24 cellular contexts compared by ENCODE assay signal in the genomic region with DNA sequence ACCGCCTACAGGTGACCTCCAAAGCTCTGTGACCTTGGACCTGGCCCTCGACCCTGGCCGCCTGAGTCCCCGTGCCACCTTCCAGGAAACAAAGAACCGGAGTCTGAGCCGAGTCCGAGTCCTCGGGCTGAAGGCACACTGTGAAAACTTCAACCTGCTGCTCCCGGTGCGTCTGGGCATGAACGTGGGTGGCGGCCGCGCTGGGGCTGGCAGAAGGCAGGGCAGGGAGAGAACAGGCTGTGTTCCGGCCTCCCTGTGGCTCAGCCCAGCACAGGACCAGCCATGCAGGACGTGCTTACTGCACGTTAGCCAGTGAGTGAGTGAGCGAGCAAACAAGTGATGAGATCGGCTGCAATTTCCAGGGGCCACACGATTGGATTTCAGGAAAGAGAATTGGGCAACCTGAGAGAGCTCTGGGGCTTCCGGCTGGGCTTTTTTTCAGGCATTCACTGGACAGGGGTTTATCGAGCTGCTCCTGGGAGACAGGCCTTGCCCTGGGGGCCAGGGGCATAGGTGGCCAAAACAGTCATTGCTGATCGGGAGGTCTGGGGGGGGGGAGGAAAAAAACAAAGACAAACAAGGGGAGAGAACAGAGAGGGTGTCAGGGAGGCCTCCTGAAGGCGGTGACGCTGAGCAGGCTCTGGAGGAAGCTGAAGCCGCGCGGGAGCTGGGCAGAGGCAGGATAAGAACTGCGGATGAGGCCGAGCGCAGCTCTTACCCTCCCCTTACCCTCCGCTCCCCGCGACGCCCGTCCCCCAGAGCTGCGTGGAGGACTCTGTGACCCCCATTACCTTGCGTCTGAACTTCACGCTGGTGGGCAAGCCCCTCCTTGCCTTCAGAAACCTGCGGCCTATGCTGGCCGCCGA. TPM values are rescaled to one million over a fixed set of nuclear protein-coding genes. Genes with fewer than 3 reads are reported as not detected.
"Had no signal": no experiment of that assay in that cellular context is flagged by ENCODE, and none has a peak within 500 bp of the region (broad histone marks: within the 10 kb centered on the region; RNA-seq: fewer than 3 reads in every experiment).

No MANE protein-coding gene starts in this region.

- H3K27ac ChIP-seq: foreskin keratinocyte, right atrium auricular region, skin epidermis, tibial nerve, uterus had no signal

- H3K27me3 ChIP-seq: right atrium auricular region, tibial nerve, uterus had no signal

- H3K27ac Mint-ChIP-seq: activated naive CD8-positive, alpha-beta T cell treated with anti-CD3 and anti-CD28 coated beads for 36 hours; activated T-helper 1 cell treated with anti-CD3 and anti-CD28 coated beads, Interleukin-12 subunit alpha, Interleukin-12 subunit beta, Interleukin-2, Interleukin-4 antibody, amounts not matched to agents 30 ng/mL and 10 ng/mL and 1 ng/mL, durations not matched to agents 14 hours and 24 hours and 36 hours; brain; dendritic cell treated with granulocyte-macrophage colony-stimulating factor and Interleukin-4, amounts not matched to agents 40 ng/mL and 50 ng/mL, for 4 days; natural killer cell had no signal

- H3K27me3 Mint-ChIP-seq: activated naive CD8-positive, alpha-beta T cell treated with anti-CD3 and anti-CD28 coated beads for 36 hours; central memory CD8-positive, alpha-beta T cell; dendritic cell treated with granulocyte-macrophage colony-stimulating factor and Interleukin-4, amounts not matched to agents 40 ng/mL and 50 ng/mL, for 4 days had no signal

- H3K4me1 ChIP-seq: foreskin keratinocyte, right atrium auricular region, tibial nerve, uterus had no signal

- H3K9me3 ChIP-seq: uterus had no signal

- H3K36me3 ChIP-seq: right atrium auricular region, tibial nerve, uterus had no signal

- ATAC-seq: activated CD4-positive, CD25-positive, alpha-beta regulatory T cell treated with anti-CD3 and anti-CD28 coated beads, Interleukin-2, amount 50 U/mL, for 24 hours; foreskin keratinocyte; left ventricle myocardium superior; natural killer cell had no signal

- DNase-seq: activated CD4-positive, alpha-beta T cell treated with anti-CD3 and anti-CD28 coated beads, Interleukin-2, amount 50 U/mL, for 1 hour; activated naive CD8-positive, alpha-beta T cell treated with anti-CD3 and anti-CD28 coated beads for 36 hours; effector memory CD4-positive, alpha-beta T cell; foreskin keratinocyte; glutamatergic neuron; hypothalamus; left ventricle myocardium superior; mesendoderm; natural killer cell; occipital lobe; stimulated activated CD4-positive, alpha-beta T cell treated with anti-CD3 and anti-CD28 coated beads, Interleukin-4, amount 100 ng/mL, for 24 hours; stimulated activated naive CD4-positive, alpha-beta T cell treated with Interleukin-2 at 50 U/mL for 16 hours; substantia nigra; uterus had no signal

- H3K9me3 Mint-ChIP-seq: activated naive CD8-positive, alpha-beta T cell treated with anti-CD3 and anti-CD28 coated beads for 36 hours; dendritic cell treated with granulocyte-macrophage colony-stimulating factor and Interleukin-4, amounts not matched to agents 40 ng/mL and 50 ng/mL, for 4 days; natural killer cell had no signal

- H3K4me1 Mint-ChIP-seq: brain had no signal

- H3K4me3 ChIP-seq: right atrium auricular region, skin epidermis, tibial nerve, uterus had no signal

- H3K4me3 Mint-ChIP-seq: activated naive CD8-positive, alpha-beta T cell treated with anti-CD3 and anti-CD28 coated beads for 36 hours; activated T-helper 1 cell treated with anti-CD3 and anti-CD28 coated beads, Interleukin-12 subunit alpha, Interleukin-12 subunit beta, Interleukin-2, Interleukin-4 antibody, amounts not matched to agents 30 ng/mL and 10 ng/mL and 1 ng/mL, durations not matched to agents 14 hours and 24 hours and 36 hours; brain; central memory CD8-positive, alpha-beta T cell; dendritic cell treated with granulocyte-macrophage colony-stimulating factor and Interleukin-4, amounts not matched to agents 40 ng/mL and 50 ng/mL, for 4 days; natural killer cell had no signal

- H3K36me3 Mint-ChIP-seq: brain had no signal

RNA-seq across cellular contexts. Expression of gene ITGAX, which starts 16.9 kb away (rescaled TPM):
- total RNA-seq: foreskin keratinocyte had no signal
- polyA plus RNA-seq: foreskin keratinocyte had no signal

RNA-seq across cellular contexts. Expression of gene ITGAD, which starts 21.3 kb away (rescaled TPM):
- total RNA-seq: activated CD8-positive, alpha-beta memory T cell treated with anti-CD3 and anti-CD28 coated beads for 36 hours; activated naive CD8-positive, alpha-beta T cell treated with anti-CD3 and anti-CD28 coated beads for 36 hours; activated T-helper 1 cell treated with anti-CD3 and anti-CD28 coated beads, Interleukin-12 subunit alpha, Interleukin-12 subunit beta, Interleukin-2, Interleukin-4 antibody, amounts not matched to agents 30 ng/mL and 10 ng/mL and 1 ng/mL, durations not matched to agents 14 hours and 24 hours and 36 hours; foreskin keratinocyte; left ventricle myocardium superior; occipital lobe; right atrium auricular region had no signal
- polyA plus RNA-seq: foreskin keratinocyte had no signal

RNA-seq across cellular contexts. Expression of gene COX6A2, which starts 56.3 kb away (rescaled TPM):
- total RNA-seq: activated CD8-positive, alpha-beta memory T cell treated with anti-CD3 and anti-CD28 coated beads for 36 hours; activated naive CD8-positive, alpha-beta T cell treated with anti-CD3 and anti-CD28 coated beads for 36 hours; activated T-helper 1 cell treated with anti-CD3 and anti-CD28 coated beads, Interleukin-12 subunit alpha, Interleukin-12 subunit beta, Interleukin-2, Interleukin-4 antibody, amounts not matched to agents 30 ng/mL and 10 ng/mL and 1 ng/mL, durations not matched to agents 14 hours and 24 hours and 36 hours; foreskin keratinocyte; kidney; natural killer cell; occipital lobe; tibial nerve; uterus had no signal
- polyA plus RNA-seq: foreskin keratinocyte had no signal
